In genomic region chr6:54255881-54256280, GRCh38 we compare ENCODE assay signal across 23 cellular contexts. TPM values are rescaled to one million over a fixed set of nuclear protein-coding genes. Genes with fewer than 3 reads are reported as not detected.
DNase-seq lines count a peak whose midpoint lies in the region; ATAC-seq and TF ChIP-seq lines count a peak whose summit lies in the region.
"Had no signal": no experiment of that assay in that cellular context is flagged by ENCODE, and none has a peak within 500 bp of the region (broad histone marks: within the 10 kb centered on the region; RNA-seq: fewer than 3 reads in every experiment).

No MANE protein-coding gene starts in this region.

- ATAC-seq in right cardiac atrium (peak; percentile 85 to 94), GM21619 (IDR thresholded peaks at IDR 0.05; ENCODE audit: unreplicated experiment) (no peak)
- no peak for ATAC-seq in naive thymus-derived CD4-positive, alpha-beta T cell
- no peak for ATAC-seq in activated T-cell treated with anti-CD3 and anti-CD28 coated beads, Interleukin-2, amount 50 U/mL, for 72 hours (replicated peaks in 1 of 2)
- ATAC-seq: GM12878; stimulated activated naive CD8-positive, alpha-beta T cell treated with anti-CD3 and anti-CD28 coated beads, Interleukin-15, Interleukin-2, amounts not matched to agents 100 U/mL and 50 U/mL, for 24 hours had no signal

- TF ChIP-seq EP300 in sigmoid colon (IDR thresholded peaks at IDR 0.05) = peak in 1 of 4 donors; percentile 9

- H3K27ac Mint-ChIP-seq in naive thymus-derived CD4-positive, alpha-beta T cell = no peak overlapping the region
- no peak overlapping the region for H3K27ac Mint-ChIP-seq in activated T-cell treated with anti-CD3 and anti-CD28 coated beads, Interleukin-2, amount 50 U/mL, for 72 hours
- H3K27ac Mint-ChIP-seq: CD8-positive, alpha-beta memory T cell had no signal

- H3K9me3 ChIP-seq in right cardiac atrium (ENCODE audit: control insufficient read depth, low read length) (no peaks in the 10 kb centered on the region), sigmoid colon (no peaks in the 10 kb centered on the region)
- no peaks in the 10 kb centered on the region for H3K9me3 ChIP-seq in naive thymus-derived CD4-positive, alpha-beta T cell (ENCODE audit: control insufficient read depth in 2 of 3, low read length in 3 of 3)

- H3K9me3 Mint-ChIP-seq in naive thymus-derived CD4-positive, alpha-beta T cell = peaks cover 0 to 7% (median 1%) of the 10 kb centered on the region in 11 donors
- H3K9me3 Mint-ChIP-seq in activated T-cell treated with anti-CD3 and anti-CD28 coated beads, Interleukin-2, amount 50 U/mL, for 72 hours = no peaks in the 10 kb centered on the region

- no peaks in the 10 kb centered on the region for H3K27me3 Mint-ChIP-seq in naive thymus-derived CD4-positive, alpha-beta T cell
- no peaks in the 10 kb centered on the region for H3K27me3 Mint-ChIP-seq in activated T-cell treated with anti-CD3 and anti-CD28 coated beads, Interleukin-2, amount 50 U/mL, for 72 hours (ENCODE audit: low read depth)
- H3K27me3 Mint-ChIP-seq: CD8-positive, alpha-beta memory T cell had no signal

- CTCF ChIA-PET in naive thymus-derived CD4-positive, alpha-beta T cell (lab: Charles Lee) = no interaction called here

- H3K27ac ChIP-seq in dorsolateral prefrontal cortex (peak overlapping the region in 45 of 59 donors; percentile 23 to 86 (median 60)), right cardiac atrium (ENCODE audit: low read length) (peak overlapping the region; percentile 88), sigmoid colon (peak overlapping the region; percentile 55 to 70 (median 68))
- H3K27ac ChIP-seq in naive thymus-derived CD4-positive, alpha-beta T cell (ENCODE audit: low read depth, low read length) = no peak overlapping the region
- H3K27ac ChIP-seq: epithelial cell of prostate, RWPE1 had no signal

- no peaks in the 10 kb centered on the region for H3K36me3 Mint-ChIP-seq in naive thymus-derived CD4-positive, alpha-beta T cell
- H3K36me3 Mint-ChIP-seq in activated T-cell treated with anti-CD3 and anti-CD28 coated beads, Interleukin-2, amount 50 U/mL, for 72 hours (ENCODE audit: insufficient read depth in 2 of 2) = no peaks in the 10 kb centered on the region
- H3K36me3 Mint-ChIP-seq: CD8-positive, alpha-beta memory T cell had no signal

- H3K4me3 ChIP-seq in dorsolateral prefrontal cortex (no peak overlapping the region), right cardiac atrium (ENCODE audit: low read length) (no peak overlapping the region), sigmoid colon (no peak overlapping the region)
- no peak overlapping the region for H3K4me3 ChIP-seq in naive thymus-derived CD4-positive, alpha-beta T cell (ENCODE audit: low read length)
- H3K4me3 ChIP-seq: GM12878 had no signal

- POLR2A ChIA-PET in naive thymus-derived CD4-positive, alpha-beta T cell (lab: Charles Lee) = no interaction called here

- TF ChIP-seq CTCF in dorsolateral prefrontal cortex (IDR thresholded peaks at IDR 0.05 in 54 of 56, conservative IDR thresholded peaks at IDR 0.05 in 2 of 56; ENCODE audit: low read depth in 1 of 56, partially characterized antibody in 56 of 56) (no peak), sigmoid colon (IDR thresholded peaks at IDR 0.05) (no peak)

- peaks cover 5% of the 10 kb centered on the region for H3K4me1 ChIP-seq in right cardiac atrium (ENCODE audit: control insufficient read depth, insufficient read depth, low read length)
- peaks cover 0 to 28% (median 11%) of the 10 kb centered on the region in 4 donors for H3K4me1 ChIP-seq in sigmoid colon
- no peaks in the 10 kb centered on the region for H3K4me1 ChIP-seq in naive thymus-derived CD4-positive, alpha-beta T cell (ENCODE audit: control insufficient read depth in 2 of 2, insufficient read depth in 2 of 2, low read length in 2 of 2)

- no peaks in the 10 kb centered on the region for H3K27me3 ChIP-seq in dorsolateral prefrontal cortex
- H3K27me3 ChIP-seq in right cardiac atrium (ENCODE audit: control insufficient read depth, insufficient read depth) = no peaks in the 10 kb centered on the region
- H3K27me3 ChIP-seq in sigmoid colon = no peaks in the 10 kb centered on the region
- no peaks in the 10 kb centered on the region for H3K27me3 ChIP-seq in naive thymus-derived CD4-positive, alpha-beta T cell (ENCODE audit: control insufficient read depth in 2 of 2, insufficient read depth in 2 of 2, low read length in 2 of 2)

- H3K36me3 ChIP-seq in sigmoid colon = no peaks in the 10 kb centered on the region
- no peaks in the 10 kb centered on the region for H3K36me3 ChIP-seq in naive thymus-derived CD4-positive, alpha-beta T cell (ENCODE audit: control insufficient read depth in 2 of 3, insufficient read depth in 3 of 3, low read length in 3 of 3)

- no peaks in the 10 kb centered on the region for H3K4me1 Mint-ChIP-seq in naive thymus-derived CD4-positive, alpha-beta T cell
- H3K4me1 Mint-ChIP-seq in activated T-cell treated with anti-CD3 and anti-CD28 coated beads, Interleukin-2, amount 50 U/mL, for 72 hours (ENCODE audit: low read depth) = no peaks in the 10 kb centered on the region
- H3K4me1 Mint-ChIP-seq: CD8-positive, alpha-beta memory T cell had no signal

- intact Hi-C loops in dorsolateral prefrontal cortex (cut with DNase I) = no loop called here
- intact Hi-C loops in right cardiac atrium (cut with DNase I) = no loop called here
- intact Hi-C loops in sigmoid colon (cut with DNase I) = no loop called here
- intact Hi-C loops in naive thymus-derived CD4-positive, alpha-beta T cell (cut with micrococcal nuclease) = no loop called here

- no peak for TF ChIP-seq POLR2A in sigmoid colon (IDR thresholded peaks at IDR 0.05)

- DNase-seq in NCI-H446 treated with DMSO at 0.1 percent for 48 hours (lab: John Stamatoyannopoulos, UW) (peak; percentile 26), dorsolateral prefrontal cortex (no peak), right cardiac atrium (no peak), sigmoid colon (no peak), NCI-H187 treated with DMSO at 0.1 percent for 48 hours (lab: John Stamatoyannopoulos, UW) (no peak)
- no peak for DNase-seq in naive thymus-derived CD4-positive, alpha-beta T cell
- no peak for DNase-seq in activated T-cell treated with anti-CD3 and anti-CD28 coated beads, Interleukin-2, amount 50 U/mL, for 72 hours
- DNase-seq: activated CD4-positive, CD25-positive, alpha-beta regulatory T cell; CD8-positive, alpha-beta memory T cell; head of caudate nucleus; Kasumi-1; NCI-H1417; NCI-H345; stimulated activated naive CD8-positive, alpha-beta T cell treated with anti-CD3 and anti-CD28 coated beads, Interleukin-15, Interleukin-2, amounts not matched to agents 100 U/mL and 50 U/mL, for 24 hours; T-helper 1 cell had no signal

- H3K4me3 Mint-ChIP-seq in naive thymus-derived CD4-positive, alpha-beta T cell = no peak overlapping the region
- no peak overlapping the region for H3K4me3 Mint-ChIP-seq in activated T-cell treated with anti-CD3 and anti-CD28 coated beads, Interleukin-2, amount 50 U/mL, for 72 hours
- H3K4me3 Mint-ChIP-seq: CD8-positive, alpha-beta memory T cell had no signal

RNA-seq across cellular contexts. Expression of gene TINAG, which starts 52.4 kb away (rescaled TPM):
- total RNA-seq in dorsolateral prefrontal cortex (1 to 10 TPM in 42 of 120 experiments, under 1 TPM in 67, not detected in 11; 0.23 to 3.2 (median 0.80) TPM), right cardiac atrium (under 1 TPM; 0.26 to 0.76 (median 0.40) TPM), sigmoid colon (not detected)
- polyA plus RNA-seq in right cardiac atrium (0.09 TPM), sigmoid colon (10 to 100 TPM; 16.9 to 19.8 (median 17.2) TPM)
- not detected for total RNA-seq in naive thymus-derived CD4-positive, alpha-beta T cell
- polyA plus RNA-seq in naive thymus-derived CD4-positive, alpha-beta T cell = not detected
- not detected for total RNA-seq in activated T-cell treated with anti-CD3 and anti-CD28 coated beads, Interleukin-2, amount 50 U/mL, for 72 hours
- total RNA-seq: CD8-positive, alpha-beta memory T cell; G401; omental fat pad had no signal
- polyA plus RNA-seq: adipose tissue; CD8-positive, alpha-beta memory T cell; keratinocyte had no signal

Comparison
In these comparisons a context has a peak if more than half of its experiments do, and no peak if none do; other contexts are left out.
1. ATAC-seq: peak in right cardiac atrium (2 of 2); none in naive thymus-derived CD4-positive, alpha-beta T cell (single experiment), GM21619 (single experiment) and activated T-cell treated with anti-CD3 and anti-CD28 coated beads, Interleukin-2, amount 50 U/mL, for 72 hours (0 of 2).